2 cellular contexts compared by ENCODE assay signal in genomic region chr5:169154660-169155059, GRCh38.
A peak's percentile ranks its signal among the peaks of the same experiment; 100 is the strongest.
TF ChIP-seq lines count a peak whose summit lies in the region.

No MANE protein-coding gene starts in this region.

TF ChIP-seq in HepG2, 621 proteins besides CTCF, POLR2A, EP300 and RAD21:
- no peak for TF ChIP-seq RXRB (CRISPR knock-in tag; IDR thresholded peaks at IDR 0.05; ENCODE audit: borderline replicate concordance)
- no peak for TF ChIP-seq ZNF629 (CRISPR knock-in tag; conservative IDR thresholded peaks at IDR 0.05)
- no peak for TF ChIP-seq SNRNP70 (IDR thresholded peaks at IDR 0.05; ENCODE audit: low read depth, low read length)
- TF ChIP-seq, protein P1, sequence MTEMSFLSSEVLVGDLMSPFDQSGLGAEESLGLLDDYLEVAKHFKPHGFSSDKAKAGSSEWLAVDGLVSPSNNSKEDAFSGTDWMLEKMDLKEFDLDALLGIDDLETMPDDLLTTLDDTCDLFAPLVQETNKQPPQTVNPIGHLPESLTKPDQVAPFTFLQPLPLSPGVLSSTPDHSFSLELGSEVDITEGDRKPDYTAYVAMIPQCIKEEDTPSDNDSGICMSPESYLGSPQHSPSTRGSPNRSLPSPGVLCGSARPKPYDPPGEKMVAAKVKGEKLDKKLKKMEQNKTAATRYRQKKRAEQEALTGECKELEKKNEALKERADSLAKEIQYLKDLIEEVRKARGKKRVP (CRISPR knock-in tag; IDR thresholded peaks at IDR 0.05): no peak
- peak; percentile 37 to 49; a peak in 3 of 4 replicates for TF ChIP-seq MAFK (conservative IDR thresholded peaks at IDR 0.05 in 1 of 2, IDR thresholded peaks at IDR 0.05 in 1 of 2; ENCODE audit: low read length in 2 of 2)
- no peak for TF ChIP-seq MATR3 (CRISPR knock-in tag; IDR thresholded peaks at IDR 0.05)
- TF ChIP-seq MAFF (IDR thresholded peaks at IDR 0.05; ENCODE audit: low read depth, low read length): 0 out of 2 replicates have a peak, but pooled peaks have one; percentile 4

TF ChIP-seq in IMR-90, 13 proteins besides CTCF, POLR2A, EP300 and RAD21:
- TF ChIP-seq CHD1 (IDR thresholded peaks at IDR 0.05; ENCODE audit: low read depth, low read length) (no peak), MAFK (IDR thresholded peaks at IDR 0.05; ENCODE audit: low read depth, low read length) (peak; percentile 18; the same call in 1 of the 2 replicates)
- TF ChIP-seq, protein P2, sequence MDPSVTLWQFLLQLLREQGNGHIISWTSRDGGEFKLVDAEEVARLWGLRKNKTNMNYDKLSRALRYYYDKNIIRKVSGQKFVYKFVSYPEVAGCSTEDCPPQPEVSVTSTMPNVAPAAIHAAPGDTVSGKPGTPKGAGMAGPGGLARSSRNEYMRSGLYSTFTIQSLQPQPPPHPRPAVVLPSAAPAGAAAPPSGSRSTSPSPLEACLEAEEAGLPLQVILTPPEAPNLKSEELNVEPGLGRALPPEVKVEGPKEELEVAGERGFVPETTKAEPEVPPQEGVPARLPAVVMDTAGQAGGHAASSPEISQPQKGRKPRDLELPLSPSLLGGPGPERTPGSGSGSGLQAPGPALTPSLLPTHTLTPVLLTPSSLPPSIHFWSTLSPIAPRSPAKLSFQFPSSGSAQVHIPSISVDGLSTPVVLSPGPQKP (IDR thresholded peaks at IDR 0.05; ENCODE audit: borderline replicate concordance, low read depth, low read length): no peak
TF ChIP-seq in IMR-90: peak in this region for 1.
